8 cellular contexts compared by ENCODE assay signal in genomic region chr19:12035220-12036172, GRCh38. TPM values are rescaled to one million over a fixed set of nuclear protein-coding genes. Genes with fewer than 3 reads are reported as not detected.
A peak's percentile ranks its signal among the peaks of the same experiment; 100 is the strongest.
DNase-seq lines count a peak whose midpoint lies in the region; ATAC-seq and TF ChIP-seq lines count a peak whose summit lies in the region.

ZNF433 (minus strand) TSS chr19:12035679; CDS start chr19:12035539, 140 bp downstream.

- no peaks in the 10 kb centered on the region for H3K36me3 Mint-ChIP-seq in natural killer cell

- no peaks in the 10 kb centered on the region for H3K9me3 Mint-ChIP-seq in natural killer cell

- TF ChIP-seq CTCF in natural killer cell (IDR thresholded peaks at IDR 0.05), result no peak

- H3K4me3 Mint-ChIP-seq in natural killer cell, result peak within 1 kb of the TSS; percentile 95

- DNase-seq in AG08396 (ENCODE audit: low spot score) (peak; percentile 98), HPDE6-E6E7 (ENCODE audit: extremely low spot score) (peak; percentile 89), SHP77 (lab: John Stamatoyannopoulos, UW) (peak; percentile 90 to 93), fibroblast of the conjunctiva (ENCODE audit: low read depth) (peak; percentile 55), natural killer cell (peak; percentile 89)
- peak; percentile 45 for DNase-seq in activated gamma-delta T cell treated with anti-CD3 and anti-CD28 coated beads, Interleukin-2, amount 50 U/mL, for 16 hours (ENCODE audit: low read depth)
- DNase-seq in stimulated activated naive CD4-positive, alpha-beta T cell (lab: John Stamatoyannopoulos, UW), result peak; percentile 17 to 80 (median 57)

- peak within 1 kb of the TSS; percentile 80 to 93 for H3K27ac Mint-ChIP-seq in natural killer cell

- intact Hi-C loops in natural killer cell (cut with micrococcal nuclease), result no loop called here

- no peaks in the 10 kb centered on the region for H3K27me3 Mint-ChIP-seq in natural killer cell (ENCODE audit: low read depth in 2 of 2)

- H3K4me1 Mint-ChIP-seq in natural killer cell, result peaks cover 14% of the 10 kb centered on the region in 2 donors

- peak; percentile 53 for ATAC-seq in GM19035 (IDR thresholded peaks at IDR 0.05; ENCODE audit: unreplicated experiment)
- peak; percentile 96 to 99 (median 97) for ATAC-seq in natural killer cell

RNA-seq across cellular contexts. Expression of gene ZNF433, which starts in this region (rescaled TPM):
- total RNA-seq in natural killer cell, result 1 to 10 TPM; 3.4 to 9.0 (median 3.9) TPM

Comparison
In these comparisons a context has a peak if more than half of its experiments do, and no peak if none do; other contexts are left out.
1. Peak in every context shown above with its lines: DNase-seq and ATAC-seq.
2. DNase-seq: peak in every context shown above with its lines; median percentile 98 in AG08396; 92 in SHP77; 89 in HPDE6-E6E7; 89 in natural killer cell; 57 in stimulated activated naive CD4-positive, alpha-beta T cell; 55 in fibroblast of the conjunctiva; 45 in activated gamma-delta T cell treated with anti-CD3 and anti-CD28 coated beads, Interleukin-2, amount 50 U/mL, for 16 hours.